1 cellular context compared by ENCODE assay signal in the genomic region with DNA sequence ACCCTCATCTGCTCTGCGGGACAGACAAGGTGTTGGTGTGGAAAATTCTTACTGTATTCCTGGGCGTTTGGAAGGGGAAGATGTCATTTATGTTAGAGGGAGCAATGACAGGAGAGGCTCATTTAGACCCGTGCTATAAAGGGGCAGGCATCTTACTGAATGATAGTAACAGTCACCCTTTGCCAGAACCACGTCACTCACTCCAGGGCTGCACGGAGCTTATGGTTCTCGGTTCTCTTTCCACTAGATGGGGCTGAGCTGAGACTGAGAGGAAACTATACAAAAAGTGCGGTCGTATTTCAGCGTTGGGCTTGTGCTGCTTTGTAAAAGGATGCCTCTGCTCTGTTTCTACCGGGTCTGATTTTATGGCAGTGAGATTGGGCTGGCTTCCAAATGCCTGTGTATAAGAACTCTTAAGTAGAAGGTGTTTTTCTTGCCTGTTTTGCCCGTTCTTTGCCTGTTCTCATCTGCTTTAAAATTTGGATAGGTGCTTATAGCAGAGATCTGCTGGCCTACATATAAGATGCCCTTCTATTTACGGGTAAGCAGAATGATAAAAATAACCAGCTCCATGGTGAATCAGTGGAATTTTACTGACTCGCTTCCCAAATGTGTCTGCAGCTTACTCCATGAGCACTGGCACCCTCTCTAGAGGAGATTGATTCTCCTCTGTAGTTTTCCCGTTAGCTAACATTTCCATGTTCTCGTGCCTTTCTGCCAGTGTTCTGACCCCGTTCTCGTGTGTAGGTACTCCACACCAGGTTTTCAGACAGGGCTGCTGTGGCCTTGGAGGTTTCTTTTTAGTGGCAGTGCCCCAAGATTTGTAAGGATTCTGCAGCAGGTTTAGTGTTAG.
TF ChIP-seq lines count a peak whose summit lies in the region.

No MANE protein-coding gene starts in this region.

TF ChIP-seq in HEK293, 187 proteins besides CTCF, POLR2A, EP300 and RAD21 (continued from another document):
- no peak for TF ChIP-seq ZNF76 (tag by site-specific recombination; IDR thresholded peaks at IDR 0.05; ENCODE audit: borderline replicate concordance, low read depth)
- peak; percentile 97 for TF ChIP-seq ZBTB17 (tag by site-specific recombination; IDR thresholded peaks at IDR 0.05)
- TF ChIP-seq, protein P1, sequence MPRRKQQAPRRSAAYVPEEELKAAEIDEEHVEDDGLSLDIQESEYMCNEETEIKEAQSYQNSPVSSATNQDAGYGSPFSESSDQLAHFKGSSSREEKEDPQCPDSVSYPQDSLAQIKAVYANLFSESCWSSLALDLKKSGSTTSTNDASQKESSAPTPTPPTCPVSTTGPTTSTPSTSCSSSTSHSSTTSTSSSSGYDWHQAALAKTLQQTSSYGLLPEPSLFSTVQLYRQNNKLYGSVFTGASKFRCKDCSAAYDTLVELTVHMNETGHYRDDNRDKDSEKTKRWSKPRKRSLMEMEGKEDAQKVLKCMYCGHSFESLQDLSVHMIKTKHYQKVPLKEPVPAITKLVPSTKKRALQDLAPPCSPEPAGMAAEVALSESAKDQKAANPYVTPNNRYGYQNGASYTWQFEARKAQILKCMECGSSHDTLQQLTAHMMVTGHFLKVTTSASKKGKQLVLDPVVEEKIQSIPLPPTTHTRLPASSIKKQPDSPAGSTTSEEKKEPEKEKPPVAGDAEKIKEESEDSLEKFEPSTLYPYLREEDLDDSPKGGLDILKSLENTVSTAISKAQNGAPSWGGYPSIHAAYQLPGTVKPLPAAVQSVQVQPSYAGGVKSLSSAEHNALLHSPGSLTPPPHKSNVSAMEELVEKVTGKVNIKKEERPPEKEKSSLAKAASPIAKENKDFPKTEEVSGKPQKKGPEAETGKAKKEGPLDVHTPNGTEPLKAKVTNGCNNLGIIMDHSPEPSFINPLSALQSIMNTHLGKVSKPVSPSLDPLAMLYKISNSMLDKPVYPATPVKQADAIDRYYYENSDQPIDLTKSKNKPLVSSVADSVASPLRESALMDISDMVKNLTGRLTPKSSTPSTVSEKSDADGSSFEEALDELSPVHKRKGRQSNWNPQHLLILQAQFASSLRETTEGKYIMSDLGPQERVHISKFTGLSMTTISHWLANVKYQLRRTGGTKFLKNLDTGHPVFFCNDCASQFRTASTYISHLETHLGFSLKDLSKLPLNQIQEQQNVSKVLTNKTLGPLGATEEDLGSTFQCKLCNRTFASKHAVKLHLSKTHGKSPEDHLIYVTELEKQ (tag by site-specific recombination; IDR thresholded peaks at IDR 0.05; ENCODE audit: borderline replicate concordance), result peak; percentile 34; the same call in 1 of the 2 replicates
- TF ChIP-seq ZNF747 (tag by site-specific recombination; IDR thresholded peaks at IDR 0.05), result no peak
